Comparison of ENCODE assay signal across 7 cellular contexts in genomic region chr13:69654392-69654791, GRCh38.
"Had no signal": no experiment of that assay in that cellular context is flagged by ENCODE, and none has a peak within 500 bp of the region (broad histone marks: within the 10 kb centered on the region; RNA-seq: fewer than 3 reads in every experiment).

No MANE protein-coding gene starts in this region.

- ATAC-seq: GM12878 had no signal

- DNase-seq: GDM1, GF-D8 had no signal

- FAIRE-seq: GM12878, GM12891, GM12892, GM18507, GM19239 had no signal

- H3K4me3 ChIP-seq: GM12878 had no signal
